In genomic region chr6:80348263-80348662, GRCh38 we compare ENCODE assay signal across 21 cellular contexts.
A peak's percentile ranks its signal among the peaks of the same experiment; 100 is the strongest.
DNase-seq lines count a peak whose midpoint lies in the region; ATAC-seq and TF ChIP-seq lines count a peak whose summit lies in the region.
"Had no signal": no experiment of that assay in that cellular context is flagged by ENCODE, and none has a peak within 500 bp of the region (broad histone marks: within the 10 kb centered on the region; RNA-seq: fewer than 3 reads in every experiment).

No MANE protein-coding gene starts in this region.

- no peak overlapping the region for H4K5ac ChIP-seq in IMR-90 (ENCODE audit: low read depth, low read length)

- H3K4ac ChIP-seq in IMR-90 (ENCODE audit: low read depth, low read length), result no peak overlapping the region

- no peak overlapping the region for H4K91ac ChIP-seq in IMR-90 (ENCODE audit: insufficient read depth, low read depth, low read length)

- H2BK15ac ChIP-seq in IMR-90 (ENCODE audit: low read depth, low read length), result no peak overlapping the region

- no peaks in the 10 kb centered on the region for H3K9me3 ChIP-seq in IMR-90 (ENCODE audit: control insufficient read depth, insufficient read depth, low read length)
- no peaks in the 10 kb centered on the region for H3K9me3 ChIP-seq in Peyer's patch
- H3K9me3 ChIP-seq: lower lobe of right lung, MG63, neutrophil, upper lobe of right lung had no signal

- H3K9me1 ChIP-seq in IMR-90 (ENCODE audit: insufficient read depth, low read length), result no peaks in the 10 kb centered on the region

- intact Hi-C loops in IMR-90 (cut with micrococcal nuclease), result no loop called here

- no peak overlapping the region for H3K14ac ChIP-seq in IMR-90 (replicated peaks; ENCODE audit: low read depth, low read length)

- no peak overlapping the region for H2AFZ ChIP-seq in IMR-90 (replicated peaks; ENCODE audit: low read length, poor library complexity)
- H2AFZ ChIP-seq: hepatocyte had no signal

- TF ChIP-seq RAD21 in IMR-90 (IDR thresholded peaks at IDR 0.05; ENCODE audit: low read length), result no peak

- H3K4me1 ChIP-seq in IMR-90 (ENCODE audit: control insufficient read depth, insufficient read depth, low read length) (0 out of 2 replicates have a peak, but pooled peaks cover 2% of the 10 kb centered on the region), Peyer's patch (no peaks in the 10 kb centered on the region)
- H3K4me1 ChIP-seq: lower lobe of right lung, upper lobe of right lung had no signal

- no peak overlapping the region for H2AK9ac ChIP-seq in IMR-90 (replicated peaks; ENCODE audit: low read depth, low read length, poor library complexity)

- no peak overlapping the region for H2BK5ac ChIP-seq in IMR-90 (ENCODE audit: low read depth, low read length, poor library complexity, severe bottlenecking)

- no peak overlapping the region for H2BK120ac ChIP-seq in IMR-90 (ENCODE audit: low read depth, low read length)

- no peak overlapping the region for H3K9ac ChIP-seq in IMR-90 (ENCODE audit: low read depth, low read length)

- no peaks in the 10 kb centered on the region for H4K20me1 ChIP-seq in IMR-90 (ENCODE audit: insufficient read depth, low read length)

- no peak overlapping the region for H2AK5ac ChIP-seq in IMR-90 (ENCODE audit: low read depth, low read length)

- no peak for TF ChIP-seq POLR2A in IMR-90 (IDR thresholded peaks at IDR 0.05; ENCODE audit: low read depth, low read length)
- no peak for TF ChIP-seq POLR2A in Peyer's patch (IDR thresholded peaks at IDR 0.05)

- H3K56ac ChIP-seq in IMR-90 (ENCODE audit: extremely low read depth, insufficient read depth, low read length), result no peak overlapping the region

- no TSS peak for BruUV-seq in IMR-90 (replicated peaks; lab: Mats Ljungman, UMichigan)

- WGBS in IMR-90 (ENCODE audit: extremely low coverage in 2 of 2, insufficient read length in 1 of 2), 2 experiments, result no CpG with 5 or more reads among the region's 2 CpGs

- H3K4me3 ChIP-seq in IMR-90 (ENCODE audit: insufficient read depth, low read depth, low read length), result no peak overlapping the region
- H3K4me3 ChIP-seq in choroid plexus epithelial cell (ENCODE audit: low read depth, low read length), result no peak overlapping the region
- no peak overlapping the region for H3K4me3 ChIP-seq in Peyer's patch
- H3K4me3 ChIP-seq: dorsolateral prefrontal cortex, hepatocyte, lower lobe of right lung, MG63, upper lobe of right lung had no signal

- H3K79me1 ChIP-seq in IMR-90 (ENCODE audit: low read depth in 1 of 2, low read length in 2 of 2), result no peaks in the 10 kb centered on the region

- H3K4me2 ChIP-seq in IMR-90 (ENCODE audit: low read depth, low read length), result no peak overlapping the region
- H3K4me2 ChIP-seq: hepatocyte had no signal

- H4K8ac ChIP-seq in IMR-90 (ENCODE audit: low read depth in 2 of 2, low read length in 2 of 2), result no peak overlapping the region

- H3K36me3 ChIP-seq in IMR-90 (ENCODE audit: control insufficient read depth, insufficient read depth, low read length) (no peaks in the 10 kb centered on the region), Peyer's patch (no peaks in the 10 kb centered on the region)
- H3K36me3 ChIP-seq: lower lobe of right lung, MG63, neutrophil, upper lobe of right lung had no signal

- DNase-seq in DMS 273 (lab: John Stamatoyannopoulos, UW; ENCODE audit: unreplicated experiment), result peak; percentile 62
- peak; percentile 51 for DNase-seq in IMR-90
- DNase-seq in choroid plexus epithelial cell (ENCODE audit: low read depth), result peak; percentile 80
- DNase-seq in non-pigmented ciliary epithelial cell (ENCODE audit: low read depth), result peak; percentile 30
- DNase-seq in NCI-H1417 treated with DMSO at 0.1 percent for 48 hours (lab: John Stamatoyannopoulos, UW), result no peak
- DNase-seq in Peyer's patch, result no peak
- DNase-seq: activated naive CD8-positive, alpha-beta T cell treated with anti-CD3 and anti-CD28 coated beads, Interleukin-2, amount 10 ng/mL, durations not matched to agents 7 days and 5 days; dorsolateral prefrontal cortex; GOT3; lower lobe of right lung; MG63; NCI-H1417; NCI-H526; T-helper 9 cell; upper lobe of right lung had no signal

- no peak overlapping the region for H3K18ac ChIP-seq in IMR-90 (ENCODE audit: low read depth, low read length)

- POLR2A ChIA-PET in IMR-90 (lab: Charles Lee; ENCODE audit: unreplicated experiment), result no interaction called here

- dilution Hi-C loops in IMR-90 (cut with HindIII; ENCODE audit: low sequenced_read_pairs, unreplicated experiment), result no loop called here

- CTCF ChIA-PET in IMR-90 (lab: Yijun Ruan, JAX), result no interaction called here

- in situ Hi-C loops in IMR-90 (cut with MboI; ENCODE audit: low sequenced_read_pairs), result no loop called here

- H3K23ac ChIP-seq in IMR-90 (ENCODE audit: low read depth, low read length), result no peak overlapping the region

- no peak for TF ChIP-seq CTCF in IMR-90 (conservative IDR thresholded peaks at IDR 0.05; ENCODE audit: low read depth, low read length)
- no peak for TF ChIP-seq CTCF in choroid plexus epithelial cell (conservative IDR thresholded peaks at IDR 0.05; ENCODE audit: low read depth, low read length)
- no peak for TF ChIP-seq CTCF in Peyer's patch (IDR thresholded peaks at IDR 0.05)

- no peak overlapping the region for H2BK20ac ChIP-seq in IMR-90 (ENCODE audit: low read depth, low read length)

- no peaks in the 10 kb centered on the region for H3K27me3 ChIP-seq in IMR-90 (ENCODE audit: control insufficient read depth, insufficient read depth, low read length)
- no peaks in the 10 kb centered on the region for H3K27me3 ChIP-seq in Peyer's patch
- H3K27me3 ChIP-seq: dorsolateral prefrontal cortex, hepatocyte, MG63, neutrophil, upper lobe of right lung had no signal

- ATAC-seq in IMR-90 (ENCODE audit: low read depth) (no peak), HG03342 (IDR thresholded peaks at IDR 0.05; ENCODE audit: unreplicated experiment) (no peak)
- ATAC-seq: activated T-helper 17 cell treated with anti-CD3 and anti-CD28 coated beads, Interleukin-2, amount 50 U/mL, for 72 hours; lower lobe of right lung; upper lobe of right lung had no signal

- H3K27ac ChIP-seq in IMR-90 (ENCODE audit: insufficient read depth, low read length) (no peak overlapping the region), Peyer's patch (no peak overlapping the region)
- H3K27ac ChIP-seq: C4-2B, dorsolateral prefrontal cortex, hepatocyte, HL-60, lower lobe of right lung, neutrophil, upper lobe of right lung had no signal

TF ChIP-seq in IMR-90, 13 proteins besides CTCF, POLR2A, EP300 and RAD21:
- TF ChIP-seq MAZ (IDR thresholded peaks at IDR 0.05; ENCODE audit: borderline replicate concordance, low read depth, low read length) (no peak), NFE2L2 (IDR thresholded peaks at IDR 0.05; ENCODE audit: low read depth, low read length) (no peak), USF2 (IDR thresholded peaks at IDR 0.05; ENCODE audit: low read depth, low read length) (no peak)
TF ChIP-seq in IMR-90: peak in this region for 0.

Comparison
In these comparisons a context has a peak if more than half of its experiments do, and no peak if none do; other contexts are left out.
1. DNase-seq: peak in DMS 273 (single experiment), IMR-90 (single experiment), choroid plexus epithelial cell (single experiment) and non-pigmented ciliary epithelial cell (single experiment); none in NCI-H1417 treated with DMSO at 0.1 percent for 48 hours (single experiment) and Peyer's patch (0 of 3).